19 cellular contexts compared by ENCODE assay signal in genomic region chr11:351411-351810, GRCh38. TPM values are rescaled to one million over a fixed set of nuclear protein-coding genes. Genes with fewer than 3 reads are reported as not detected.
DNase-seq lines count a peak whose midpoint lies in the region; ATAC-seq and TF ChIP-seq lines count a peak whose summit lies in the region.
"Had no signal": no experiment of that assay in that cellular context is flagged by ENCODE, and none has a peak within 500 bp of the region (broad histone marks: within the 10 kb centered on the region; RNA-seq: fewer than 3 reads in every experiment).

No MANE protein-coding gene starts in this region.

- no peaks in the 10 kb centered on the region for H3K36me3 ChIP-seq in left ventricle myocardium inferior
- H3K36me3 ChIP-seq in breast epithelium, result no peaks in the 10 kb centered on the region
- no peaks in the 10 kb centered on the region for H3K36me3 ChIP-seq in neutrophil

- no peaks in the 10 kb centered on the region for H3K9me3 ChIP-seq in left ventricle myocardium inferior (replicated peaks)
- H3K9me3 ChIP-seq in breast epithelium, result no peaks in the 10 kb centered on the region
- no peaks in the 10 kb centered on the region for H3K9me3 ChIP-seq in neutrophil

- H3K4me1 ChIP-seq in left ventricle myocardium inferior (peaks cover 39% of the 10 kb centered on the region), breast epithelium (peaks cover 7 to 14% of the 10 kb centered on the region in 2 donors), neutrophil (ENCODE audit: control insufficient read depth in 1 of 2, insufficient read depth in 1 of 2, low read depth in 1 of 2, low read length in 1 of 2) (peaks cover 31 to 46% of the 10 kb centered on the region in 2 experiments)

- no peaks in the 10 kb centered on the region for H3K27me3 ChIP-seq in left ventricle myocardium inferior (ENCODE audit: low read depth)
- no peaks in the 10 kb centered on the region for H3K27me3 ChIP-seq in breast epithelium
- H3K27me3 ChIP-seq in neutrophil, result peaks cover 73% of the 10 kb centered on the region

- H3K4me3 ChIP-seq in left ventricle myocardium inferior, result no peak overlapping the region
- no peak overlapping the region for H3K4me3 ChIP-seq in breast epithelium
- H3K4me3 ChIP-seq in neutrophil (ENCODE audit: low read depth in 1 of 2, low read length in 1 of 2), result no peak overlapping the region

- no peak for TF ChIP-seq POLR2A in breast epithelium (IDR thresholded peaks at IDR 0.05)

- no peak overlapping the region for H3K27ac ChIP-seq in left ventricle myocardium inferior (replicated peaks)
- peak overlapping the region; percentile 3 to 48 for H3K27ac ChIP-seq in breast epithelium
- H3K27ac ChIP-seq in neutrophil, result peak overlapping the region; percentile 62

- peak; percentile 20 for DNase-seq in Right ventricle myocardium superior
- no peak for DNase-seq in left ventricle myocardium inferior
- peak in 1 of 2 donors; percentile 34 for DNase-seq in breast epithelium (ENCODE audit: low spot score in 2 of 2)
- no peak for DNase-seq in NCI-H146 (lab: John Stamatoyannopoulos, UW)
- DNase-seq in T1000 (lab: John Stamatoyannopoulos, UW), result no peak
- DNase-seq in NCI-H510A treated with DMSO at 0.1 percent for 48 hours (lab: John Stamatoyannopoulos, UW), result no peak
- DNase-seq: activated T-cell treated with anti-CD3 and anti-CD28 coated beads for 4 hours; amygdala; Calu3; GDM1; midbrain; NCI-H2029; NCI-H526; stimulated activated CD4-positive, alpha-beta T cell treated with anti-CD3 and anti-CD28 coated beads, Interleukin-15, amount 100 ng/mL, for 24 hours; T-helper 17 cell had no signal

- intact Hi-C loops in Right ventricle myocardium superior (cut with DNase I), result no loop called here
- intact Hi-C loops in left ventricle myocardium inferior (cut with micrococcal nuclease), result no loop called here
- intact Hi-C loops in breast epithelium (cut with DNase I; ENCODE audit: low total_unique reads), result no loop called here

- no peak for ATAC-seq in Right ventricle myocardium superior (ENCODE audit: poor library complexity)
- ATAC-seq in HG03460 (IDR thresholded peaks at IDR 0.05; ENCODE audit: unreplicated experiment), result no peak
- ATAC-seq: activated CD4-positive, CD25-positive, alpha-beta regulatory T cell treated with anti-CD3 and anti-CD28 coated beads, Interleukin-2, amount 50 U/mL, for 24 hours; T-helper 17 cell had no signal

- no peak for TF ChIP-seq CTCF in left ventricle myocardium inferior (IDR thresholded peaks at IDR 0.05; ENCODE audit: borderline replicate concordance)
- TF ChIP-seq CTCF in breast epithelium (IDR thresholded peaks at IDR 0.05), result no peak
- TF ChIP-seq CTCF in neutrophil (IDR thresholded peaks at IDR 0.05), result no peak

RNA-seq across cellular contexts. Expression of gene B4GALNT4, which starts 17.9 kb away (rescaled TPM):
- 0.94 TPM for total RNA-seq in Right ventricle myocardium superior
- total RNA-seq in left ventricle myocardium inferior, result 1.5 TPM
- 10 to 100 TPM in 1 of 3 donors, 1 to 10 TPM in 1, under 1 TPM in 1; 0.48 to 11.3 (median 8.2) TPM for total RNA-seq in breast epithelium
- total RNA-seq: RPMI7951 had no signal

RNA-seq across cellular contexts. Expression of gene IFITM3, which starts 30.8 kb away (rescaled TPM):
- 287 TPM for total RNA-seq in Right ventricle myocardium superior
- 259 TPM for total RNA-seq in left ventricle myocardium inferior
- 100 to 1,000 TPM; 158 to 361 (median 195) TPM for total RNA-seq in breast epithelium

RNA-seq across cellular contexts. Expression of gene IFITM1, which starts 37.6 kb away (rescaled TPM):
- total RNA-seq in Right ventricle myocardium superior, result 83.1 TPM
- total RNA-seq in left ventricle myocardium inferior, result 83.5 TPM
- total RNA-seq in breast epithelium, result 100 to 1,000 TPM; 129 to 321 (median 142) TPM

RNA-seq across cellular contexts. Expression of gene PKP3, which starts 42.6 kb away (rescaled TPM):
- total RNA-seq in Right ventricle myocardium superior (0.86 TPM), left ventricle myocardium inferior (0.52 TPM), breast epithelium (10 to 100 TPM in 2 of 3 donors, under 1 TPM in 1; 0.32 to 60.9 (median 36.7) TPM)
- total RNA-seq: T-helper 17 cell had no signal

RNA-seq across cellular contexts. Expression of gene IFITM2, which starts 43.8 kb away (rescaled TPM):
- 194 TPM for total RNA-seq in Right ventricle myocardium superior
- 160 TPM for total RNA-seq in left ventricle myocardium inferior
- 100 to 1,000 TPM in 2 of 3 donors, 10 to 100 TPM in 1; 81.4 to 404 (median 129) TPM for total RNA-seq in breast epithelium
